Comparison of ENCODE assay signal across 1 cellular context in genomic region chr10:77105756-77106155, GRCh38.
TF ChIP-seq lines count a peak whose summit lies in the region.

No MANE protein-coding gene starts in this region.

TF ChIP-seq in WTC11, 78 proteins besides CTCF, POLR2A, EP300 and RAD21 (continued from another document):
- TF ChIP-seq, protein P1, sequence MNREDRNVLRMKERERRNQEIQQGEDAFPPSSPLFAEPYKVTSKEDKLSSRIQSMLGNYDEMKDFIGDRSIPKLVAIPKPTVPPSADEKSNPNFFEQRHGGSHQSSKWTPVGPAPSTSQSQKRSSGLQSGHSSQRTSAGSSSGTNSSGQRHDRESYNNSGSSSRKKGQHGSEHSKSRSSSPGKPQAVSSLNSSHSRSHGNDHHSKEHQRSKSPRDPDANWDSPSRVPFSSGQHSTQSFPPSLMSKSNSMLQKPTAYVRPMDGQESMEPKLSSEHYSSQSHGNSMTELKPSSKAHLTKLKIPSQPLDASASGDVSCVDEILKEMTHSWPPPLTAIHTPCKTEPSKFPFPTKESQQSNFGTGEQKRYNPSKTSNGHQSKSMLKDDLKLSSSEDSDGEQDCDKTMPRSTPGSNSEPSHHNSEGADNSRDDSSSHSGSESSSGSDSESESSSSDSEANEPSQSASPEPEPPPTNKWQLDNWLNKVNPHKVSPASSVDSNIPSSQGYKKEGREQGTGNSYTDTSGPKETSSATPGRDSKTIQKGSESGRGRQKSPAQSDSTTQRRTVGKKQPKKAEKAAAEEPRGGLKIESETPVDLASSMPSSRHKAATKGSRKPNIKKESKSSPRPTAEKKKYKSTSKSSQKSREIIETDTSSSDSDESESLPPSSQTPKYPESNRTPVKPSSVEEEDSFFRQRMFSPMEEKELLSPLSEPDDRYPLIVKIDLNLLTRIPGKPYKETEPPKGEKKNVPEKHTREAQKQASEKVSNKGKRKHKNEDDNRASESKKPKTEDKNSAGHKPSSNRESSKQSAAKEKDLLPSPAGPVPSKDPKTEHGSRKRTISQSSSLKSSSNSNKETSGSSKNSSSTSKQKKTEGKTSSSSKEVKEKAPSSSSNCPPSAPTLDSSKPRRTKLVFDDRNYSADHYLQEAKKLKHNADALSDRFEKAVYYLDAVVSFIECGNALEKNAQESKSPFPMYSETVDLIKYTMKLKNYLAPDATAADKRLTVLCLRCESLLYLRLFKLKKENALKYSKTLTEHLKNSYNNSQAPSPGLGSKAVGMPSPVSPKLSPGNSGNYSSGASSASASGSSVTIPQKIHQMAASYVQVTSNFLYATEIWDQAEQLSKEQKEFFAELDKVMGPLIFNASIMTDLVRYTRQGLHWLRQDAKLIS (CRISPR knock-in tag; IDR thresholded peaks at IDR 0.05; ENCODE audit: borderline replicate concordance) = no peak
- TF ChIP-seq CBFB (CRISPR knock-in tag; IDR thresholded peaks at IDR 0.05; ENCODE audit: low read depth) = no peak
- no peak for TF ChIP-seq MYBL2 (CRISPR knock-in tag; IDR thresholded peaks at IDR 0.05)
- TF ChIP-seq OVOL2 (CRISPR knock-in tag; IDR thresholded peaks at IDR 0.05; ENCODE audit: borderline replicate concordance) = no peak
- TF ChIP-seq ERG (CRISPR knock-in tag; IDR thresholded peaks at IDR 0.05) = no peak
